Comparison of ENCODE assay signal across 8 cellular contexts in the genomic region with DNA sequence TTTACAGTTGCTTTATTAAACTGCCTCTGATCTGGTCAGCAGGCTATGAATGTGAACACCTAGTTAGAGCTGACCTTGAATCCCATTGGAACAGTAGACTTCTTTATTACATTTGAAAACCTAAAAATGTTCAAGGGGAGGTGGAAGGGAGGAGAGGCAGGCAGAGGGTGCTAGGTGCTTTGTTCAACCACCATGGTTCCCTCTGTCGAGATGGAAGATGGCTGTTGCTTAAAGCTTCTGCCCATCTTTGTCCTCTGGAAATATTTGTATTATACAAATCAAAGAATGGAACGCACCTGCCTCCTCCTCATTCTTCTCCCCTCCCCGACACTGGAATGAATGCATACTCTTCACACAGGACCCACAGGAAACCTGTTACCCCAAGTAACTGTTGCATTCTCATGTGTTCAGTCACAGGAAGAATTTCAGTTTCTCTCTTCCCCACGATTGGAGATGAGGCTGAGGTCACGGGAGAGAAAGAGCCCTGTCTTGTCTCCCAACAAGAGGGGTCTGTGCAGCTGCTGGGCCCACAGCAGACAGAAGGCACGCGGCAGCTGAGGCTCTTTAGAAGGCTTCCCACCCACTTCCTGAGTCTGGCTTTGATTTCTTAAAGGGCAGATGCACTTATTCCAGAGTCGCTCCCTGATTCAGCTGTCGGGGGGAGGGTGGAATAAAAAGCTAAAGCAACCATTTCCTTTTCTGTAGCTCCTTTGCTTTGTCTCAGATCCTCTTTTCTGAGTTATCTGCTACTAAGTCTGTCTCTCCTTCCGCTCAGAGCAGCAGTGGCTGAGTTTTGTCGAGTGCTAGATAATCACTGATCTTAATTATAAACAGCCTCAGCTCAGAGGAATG.
DNase-seq lines count a peak whose midpoint lies in the region; ATAC-seq lines count a peak whose summit lies in the region.

No MANE protein-coding gene starts in this region.

- ATAC-seq in activated CD4-positive, CD25-positive, alpha-beta regulatory T cell treated with anti-CD3 and anti-CD28 coated beads, Interleukin-2, amount 50 U/mL, for 24 hours = peak; percentile 34 to 51
- ATAC-seq in HG02973 (IDR thresholded peaks at IDR 0.05; ENCODE audit: unreplicated experiment) = peak; percentile 70
- peak; percentile 15 for ATAC-seq in left colon

- intact Hi-C loops in left colon (cut with DNase I, micrococcal nuclease) = no loop called here

- no peak for DNase-seq in activated CD4-positive, CD25-positive, alpha-beta regulatory T cell (lab: John Stamatoyannopoulos, UW)
- peak; percentile 21 for DNase-seq in SIG-M5 (lab: John Stamatoyannopoulos, UW)
- DNase-seq in amygdala (lab: John Stamatoyannopoulos, UW) = peak in 39 of 56 donors; percentile 2 to 73 (median 16)
- DNase-seq in left colon = peak; percentile 41 to 50
- peak; percentile 8 to 14 for DNase-seq in stimulated activated CD8-positive, alpha-beta memory T cell treated with anti-CD3 and anti-CD28 coated beads, Interleukin-2, amount 100 ng/mL, for 48 hours (ENCODE audit: low read depth in 2 of 2)
- no peak for DNase-seq in iPS-NIHi11 (ENCODE audit: low spot score)

Comparison
In these comparisons a context has a peak if more than half of its experiments do, and no peak if none do; other contexts are left out.
1. ATAC-seq: peak in every context shown above with its lines; median percentile 70 in HG02973; 42 in activated CD4-positive, CD25-positive, alpha-beta regulatory T cell treated with anti-CD3 and anti-CD28 coated beads, Interleukin-2, amount 50 U/mL, for 24 hours; 15 in left colon.
2. DNase-seq: peak in SIG-M5 (single experiment), amygdala (39 of 56), left colon (2 of 2) and stimulated activated CD8-positive, alpha-beta memory T cell treated with anti-CD3 and anti-CD28 coated beads, Interleukin-2, amount 100 ng/mL, for 48 hours (2 of 2); none in activated CD4-positive, CD25-positive, alpha-beta regulatory T cell (0 of 4) and iPS-NIHi11 (single experiment).